Comparison of ENCODE assay signal across 24 cellular contexts in genomic region chr13:113922412-113923118, GRCh38. TPM values are rescaled to one million over a fixed set of nuclear protein-coding genes. Genes with fewer than 3 reads are reported as not detected.
A peak's percentile ranks its signal among the peaks of the same experiment; 100 is the strongest.
DNase-seq lines count a peak whose midpoint lies in the region; ATAC-seq and TF ChIP-seq lines count a peak whose summit lies in the region.
"Had no signal": no experiment of that assay in that cellular context is flagged by ENCODE, and none has a peak within 500 bp of the region (broad histone marks: within the 10 kb centered on the region; RNA-seq: fewer than 3 reads in every experiment).

No MANE protein-coding gene starts in this region.

- no peak overlapping the region for H3K27ac ChIP-seq in suprapubic skin
- H3K27ac ChIP-seq: 22Rv1, epithelial cell of prostate, heart left ventricle, Peyer's patch had no signal

- no peak for ATAC-seq in HG03045 (IDR thresholded peaks at IDR 0.05; ENCODE audit: unreplicated experiment)
- ATAC-seq: CD8-positive, alpha-beta T cell; heart left ventricle; stimulated activated naive B cell treated with anti-CD40 and anti-IgM and Interleukin-4, amounts not matched to agents 10 μg/mL and 1 μg/mL and 100 μg/mL, for 72 hours had no signal

- no peak for TF ChIP-seq CTCF in suprapubic skin (IDR thresholded peaks at IDR 0.05)

- no peak for TF ChIP-seq EP300 in suprapubic skin (IDR thresholded peaks at IDR 0.05)

- peaks cover 10% of the 10 kb centered on the region for H3K4me1 ChIP-seq in suprapubic skin

- H3K9me3 ChIP-seq in suprapubic skin = no peaks in the 10 kb centered on the region

- WGBS in suprapubic skin = 80% methylated on average over 13 of the region's 15 CpGs

- H3K36me3 ChIP-seq in suprapubic skin = no peaks in the 10 kb centered on the region
- H3K36me3 ChIP-seq: heart left ventricle, Peyer's patch had no signal

- H3K27me3 ChIP-seq in suprapubic skin = peaks cover 10% of the 10 kb centered on the region
- H3K27me3 ChIP-seq: Peyer's patch had no signal

- no peak for TF ChIP-seq POLR2A in suprapubic skin (IDR thresholded peaks at IDR 0.05)

- peak; percentile 3 for DNase-seq in DMS53 (lab: John Stamatoyannopoulos, UW)
- no peak for DNase-seq in DMS53 treated with DMSO at 0.1 percent for 48 hours (lab: John Stamatoyannopoulos, UW; ENCODE audit: unreplicated experiment)
- peak; percentile 44 for DNase-seq in RPMI7951 (ENCODE audit: low read depth)
- DNase-seq in islet precursor cell = peak; percentile 41
- peak; percentile 32 to 65 for DNase-seq in suprapubic skin (ENCODE audit: low spot score in 2 of 2)
- no peak for DNase-seq in RKO (ENCODE audit: low spot score)
- DNase-seq in activated naive CD4-positive, alpha-beta T cell treated with anti-CD3 and anti-CD28 coated beads, Interleukin-2, amount 50 U/mL, for 16 hours = no peak
- DNase-seq: activated CD4-positive, alpha-beta T cell treated with anti-CD3 and anti-CD28 coated beads, Interleukin-2, amount 10 ng/mL, durations not matched to agents 7 days and 5 days; AML-193; DMS153; foreskin fibroblast; KG1; mammary epithelial cell; NCI-H1436 treated with DMSO at 0.1 percent for 48 hours; NCI-H2171 treated with DMSO at 0.1 percent for 48 hours; NCI-H526 treated with DMSO at 0.1 percent for 48 hours; stimulated activated CD4-positive, alpha-beta T cell treated with anti-CD3 and anti-CD28 coated beads, Interleukin-2, amount 100 ng/mL, for 48 hours; stimulated activated naive B cell treated with anti-CD40 and anti-IgM and Interleukin-4, amounts not matched to agents 10 μg/mL and 1 μg/mL and 100 μg/mL, for 72 hours had no signal

- H3K4me3 ChIP-seq in suprapubic skin = no peak overlapping the region
- H3K4me3 ChIP-seq: heart left ventricle, Peyer's patch had no signal

RNA-seq across cellular contexts. Expression of gene C13orf46, which starts 51.3 kb away (rescaled TPM):
- total RNA-seq in RPMI7951 (2014; rRNA removed; shearing (Covaris generic)) = 0.10 TPM in 1 of 2 replicates, not detected in the other
- 1 to 10 TPM in 1 of 4 donors, under 1 TPM in 3; 0.16 to 1.4 (median 0.53) TPM for total RNA-seq in suprapubic skin

RNA-seq across cellular contexts. Expression of gene GAS6, which starts 58.7 kb away (rescaled TPM):
- total RNA-seq in RPMI7951 (2014; rRNA removed; shearing (Covaris generic)) = 91.2 and 119 TPM in 2 replicates
- 100 to 1,000 TPM; 175 to 286 (median 224) TPM for total RNA-seq in suprapubic skin

Comparison
In these comparisons a context has a peak if more than half of its experiments do, and no peak if none do; other contexts are left out.
1. DNase-seq: peak in DMS53 (single experiment), RPMI7951 (single experiment), islet precursor cell (single experiment) and suprapubic skin (2 of 2); none in DMS53 treated with DMSO at 0.1 percent for 48 hours (single experiment), RKO (single experiment) and activated naive CD4-positive, alpha-beta T cell treated with anti-CD3 and anti-CD28 coated beads, Interleukin-2, amount 50 U/mL, for 16 hours (single experiment).